In the genomic region with DNA sequence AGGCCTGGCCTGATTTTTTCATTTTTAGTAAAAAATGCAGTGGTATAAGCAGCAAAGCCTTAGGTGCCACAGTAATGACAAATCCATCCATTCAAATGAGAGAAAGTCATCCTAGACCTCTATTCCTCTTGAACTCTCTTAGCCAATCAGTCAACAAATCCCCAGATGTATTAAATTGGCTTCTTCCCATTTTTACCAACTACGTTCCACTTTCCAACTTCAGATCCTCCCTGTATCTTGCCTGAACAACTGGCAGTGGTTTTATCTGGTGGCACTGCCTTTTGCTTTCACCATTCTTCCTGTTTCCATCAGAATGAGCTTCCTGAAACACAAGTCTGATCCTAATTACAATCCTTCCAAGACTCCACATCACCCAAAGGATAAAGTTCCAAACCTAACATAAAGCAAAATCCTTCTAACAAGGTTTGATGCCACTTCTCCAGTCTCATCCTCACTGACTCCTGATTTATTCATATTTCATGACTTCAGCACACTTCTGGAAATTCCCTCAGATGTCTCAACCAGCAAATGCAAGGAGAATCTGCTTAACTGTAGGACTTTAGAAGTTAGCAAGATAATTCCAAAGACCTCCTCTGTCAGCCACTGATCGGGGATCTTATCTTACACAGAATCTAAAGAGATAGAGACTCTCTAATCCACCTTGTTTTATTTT, we compare ENCODE assay signal across 2 cellular contexts.
TF ChIP-seq lines count a peak whose summit lies in the region.

No MANE protein-coding gene starts in this region.

TF ChIP-seq in HEK293T, 16 proteins besides CTCF, POLR2A, EP300 and RAD21 (continued from another document):
- TF ChIP-seq, protein P1, sequence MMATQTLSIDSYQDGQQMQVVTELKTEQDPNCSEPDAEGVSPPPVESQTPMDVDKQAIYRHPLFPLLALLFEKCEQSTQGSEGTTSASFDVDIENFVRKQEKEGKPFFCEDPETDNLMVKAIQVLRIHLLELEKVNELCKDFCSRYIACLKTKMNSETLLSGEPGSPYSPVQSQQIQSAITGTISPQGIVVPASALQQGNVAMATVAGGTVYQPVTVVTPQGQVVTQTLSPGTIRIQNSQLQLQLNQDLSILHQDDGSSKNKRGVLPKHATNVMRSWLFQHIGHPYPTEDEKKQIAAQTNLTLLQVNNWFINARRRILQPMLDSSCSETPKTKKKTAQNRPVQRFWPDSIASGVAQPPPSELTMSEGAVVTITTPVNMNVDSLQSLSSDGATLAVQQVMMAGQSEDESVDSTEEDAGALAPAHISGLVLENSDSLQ (IDR thresholded peaks at IDR 0.05), result no peak

TF ChIP-seq in HepG2, 621 proteins besides CTCF, POLR2A, EP300 and RAD21 (continued from another document):
- TF ChIP-seq ATF6 (CRISPR knock-in tag; conservative IDR thresholded peaks at IDR 0.05) (no peak), CBX5 (CRISPR knock-in tag; IDR thresholded peaks at IDR 0.05; ENCODE audit: borderline replicate concordance) (no peak), ZKSCAN1 (IDR thresholded peaks at IDR 0.05; ENCODE audit: low read length) (no peak), AKNA (CRISPR knock-in tag; IDR thresholded peaks at IDR 0.05; ENCODE audit: borderline replicate concordance) (no peak), ATF3 (CRISPR knock-in tag; IDR thresholded peaks at IDR 0.05) (no peak), KDM2A (CRISPR knock-in tag; IDR thresholded peaks at IDR 0.05; ENCODE audit: borderline replicate concordance, low read depth) (no peak), ZBTB46 (CRISPR knock-in tag; IDR thresholded peaks at IDR 0.05; ENCODE audit: borderline replicate concordance) (no peak), ZNF674 (CRISPR knock-in tag; IDR thresholded peaks at IDR 0.05; ENCODE audit: low read depth) (no peak), ELF1 (CRISPR knock-in tag; IDR thresholded peaks at IDR 0.05) (no peak), FOSL2 (CRISPR knock-in tag; IDR thresholded peaks at IDR 0.05) (no peak), ZNF296 (CRISPR knock-in tag; conservative IDR thresholded peaks at IDR 0.05) (no peak), ZNF451 (CRISPR knock-in tag; IDR thresholded peaks at IDR 0.05) (no peak), GABPA (IDR thresholded peaks at IDR 0.05; ENCODE audit: low read depth, low read length) (no peak), GABPA (CRISPR knock-in tag; IDR thresholded peaks at IDR 0.05; ENCODE audit: low read depth) (no peak), KMT2A (CRISPR knock-in tag; IDR thresholded peaks at IDR 0.05) (no peak)
- TF ChIP-seq, protein P2, sequence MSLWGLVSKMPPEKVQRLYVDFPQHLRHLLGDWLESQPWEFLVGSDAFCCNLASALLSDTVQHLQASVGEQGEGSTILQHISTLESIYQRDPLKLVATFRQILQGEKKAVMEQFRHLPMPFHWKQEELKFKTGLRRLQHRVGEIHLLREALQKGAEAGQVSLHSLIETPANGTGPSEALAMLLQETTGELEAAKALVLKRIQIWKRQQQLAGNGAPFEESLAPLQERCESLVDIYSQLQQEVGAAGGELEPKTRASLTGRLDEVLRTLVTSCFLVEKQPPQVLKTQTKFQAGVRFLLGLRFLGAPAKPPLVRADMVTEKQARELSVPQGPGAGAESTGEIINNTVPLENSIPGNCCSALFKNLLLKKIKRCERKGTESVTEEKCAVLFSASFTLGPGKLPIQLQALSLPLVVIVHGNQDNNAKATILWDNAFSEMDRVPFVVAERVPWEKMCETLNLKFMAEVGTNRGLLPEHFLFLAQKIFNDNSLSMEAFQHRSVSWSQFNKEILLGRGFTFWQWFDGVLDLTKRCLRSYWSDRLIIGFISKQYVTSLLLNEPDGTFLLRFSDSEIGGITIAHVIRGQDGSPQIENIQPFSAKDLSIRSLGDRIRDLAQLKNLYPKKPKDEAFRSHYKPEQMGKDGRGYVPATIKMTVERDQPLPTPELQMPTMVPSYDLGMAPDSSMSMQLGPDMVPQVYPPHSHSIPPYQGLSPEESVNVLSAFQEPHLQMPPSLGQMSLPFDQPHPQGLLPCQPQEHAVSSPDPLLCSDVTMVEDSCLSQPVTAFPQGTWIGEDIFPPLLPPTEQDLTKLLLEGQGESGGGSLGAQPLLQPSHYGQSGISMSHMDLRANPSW (CRISPR knock-in tag; IDR thresholded peaks at IDR 0.05; ENCODE audit: borderline replicate concordance), result no peak
- TF ChIP-seq, protein P3, sequence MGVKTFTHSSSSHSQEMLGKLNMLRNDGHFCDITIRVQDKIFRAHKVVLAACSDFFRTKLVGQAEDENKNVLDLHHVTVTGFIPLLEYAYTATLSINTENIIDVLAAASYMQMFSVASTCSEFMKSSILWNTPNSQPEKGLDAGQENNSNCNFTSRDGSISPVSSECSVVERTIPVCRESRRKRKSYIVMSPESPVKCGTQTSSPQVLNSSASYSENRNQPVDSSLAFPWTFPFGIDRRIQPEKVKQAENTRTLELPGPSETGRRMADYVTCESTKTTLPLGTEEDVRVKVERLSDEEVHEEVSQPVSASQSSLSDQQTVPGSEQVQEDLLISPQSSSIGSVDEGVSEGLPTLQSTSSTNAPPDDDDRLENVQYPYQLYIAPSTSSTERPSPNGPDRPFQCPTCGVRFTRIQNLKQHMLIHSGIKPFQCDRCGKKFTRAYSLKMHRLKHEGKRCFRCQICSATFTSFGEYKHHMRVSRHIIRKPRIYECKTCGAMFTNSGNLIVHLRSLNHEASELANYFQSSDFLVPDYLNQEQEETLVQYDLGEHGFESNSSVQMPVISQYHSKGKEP (CRISPR knock-in tag; IDR thresholded peaks at IDR 0.05), result no peak
